ENCODE assay signal across 8 cellular contexts in the genomic region with DNA sequence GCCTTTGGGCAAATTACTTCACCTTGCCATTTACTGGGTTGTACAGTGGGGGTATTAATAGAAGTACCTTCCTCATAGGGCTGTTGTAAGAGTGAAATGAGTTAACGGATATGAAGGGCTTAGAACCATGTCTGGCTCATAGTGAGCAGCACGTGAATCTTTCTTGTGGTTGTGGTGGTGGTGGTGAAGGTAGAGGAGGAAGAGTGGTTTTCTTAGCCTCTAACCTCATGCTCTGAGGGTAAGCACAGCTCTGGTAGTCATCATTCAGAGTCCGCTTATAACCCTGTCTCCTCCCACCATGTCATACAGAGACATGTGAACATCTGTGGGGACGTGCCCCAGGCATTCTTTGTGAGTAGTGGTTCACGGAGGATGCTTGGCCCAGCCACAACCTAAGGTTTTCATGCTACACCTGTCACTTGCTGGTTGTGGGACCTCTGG. TPM values are rescaled to one million over a fixed set of nuclear protein-coding genes. Genes with fewer than 3 reads are reported as not detected.
DNase-seq lines count a peak whose midpoint lies in the region; ATAC-seq and TF ChIP-seq lines count a peak whose summit lies in the region.

No MANE protein-coding gene starts in this region.

- H3K36me3 ChIP-seq in SJCRH30: no peaks in the 10 kb centered on the region; the same call in 1 of the 2 replicates
- H3K36me3 ChIP-seq in left ventricle myocardium inferior: no peaks in the 10 kb centered on the region

- ATAC-seq in GM18499 (IDR thresholded peaks at IDR 0.05; ENCODE audit: insufficient read depth, unreplicated experiment) (peak; percentile 87), HG02610 (IDR thresholded peaks at IDR 0.05; ENCODE audit: unreplicated experiment) (peak; percentile 98)

- no peak overlapping the region for H3K27ac Mint-ChIP-seq in chondrocyte (ENCODE audit: unreplicated experiment)

- intact Hi-C loops in left ventricle myocardium inferior (cut with micrococcal nuclease): no loop called here

- peaks cover 48% of the 10 kb centered on the region for H3K4me1 Mint-ChIP-seq in chondrocyte (ENCODE audit: low read depth)

- H3K4me1 ChIP-seq in SJCRH30: peaks cover under 1% of the 10 kb centered on the region; the same call in 1 of the 2 replicates
- peaks cover 81% of the 10 kb centered on the region for H3K4me1 ChIP-seq in left ventricle myocardium inferior

- H3K4me3 ChIP-seq in SJCRH30: no peak overlapping the region
- H3K4me3 ChIP-seq in left ventricle myocardium inferior: no peak overlapping the region

- H3K27ac ChIP-seq in SJCRH30: no peak overlapping the region
- no peak overlapping the region for H3K27ac ChIP-seq in left ventricle myocardium inferior (replicated peaks)

- H3K9me3 ChIP-seq in SJCRH30 (replicated peaks): no peaks in the 10 kb centered on the region
- H3K9me3 ChIP-seq in left ventricle myocardium inferior (replicated peaks): no peaks in the 10 kb centered on the region

- DNase-seq in SJCRH30 (peak; percentile 18 to 47), glomerular visceral epithelial cell (ENCODE audit: extremely low spot score) (peak; percentile 86), left ventricle myocardium inferior (no peak), chondrocyte (ENCODE audit: low spot score) (no peak), hypothalamus (lab: John Stamatoyannopoulos, UW) (no peak), HEK293T (ENCODE audit: extremely low spot score) (no peak)

- CTCF ChIA-PET in HEK293T (lab: Yijun Ruan, JAX): no interaction called here

- H3K36me3 Mint-ChIP-seq in chondrocyte (ENCODE audit: low read depth): no peaks in the 10 kb centered on the region

- POLR2A ChIA-PET in HEK293T (lab: Yijun Ruan, JAX): interaction anchor here (0.6 kb wide), 1 partner anchor 19 kb away, joined by 5 read pairs; no protein-coding TSS in a partner anchor

- TF ChIP-seq CTCF in left ventricle myocardium inferior (IDR thresholded peaks at IDR 0.05; ENCODE audit: borderline replicate concordance) (no peak), chondrocyte (IDR thresholded peaks at IDR 0.05) (no peak)

- no peak overlapping the region for H3K4me3 Mint-ChIP-seq in chondrocyte (ENCODE audit: unreplicated experiment)

- no peaks in the 10 kb centered on the region for H3K27me3 Mint-ChIP-seq in chondrocyte (ENCODE audit: low read depth)

- H3K9me3 Mint-ChIP-seq in chondrocyte (ENCODE audit: low read depth): no peaks in the 10 kb centered on the region

- H3K27me3 ChIP-seq in SJCRH30 (no peaks in the 10 kb centered on the region), left ventricle myocardium inferior (ENCODE audit: low read depth) (no peaks in the 10 kb centered on the region)

TF ChIP-seq in HEK293T, 16 proteins besides CTCF, POLR2A, EP300 and RAD21:
- TF ChIP-seq, protein P1, sequence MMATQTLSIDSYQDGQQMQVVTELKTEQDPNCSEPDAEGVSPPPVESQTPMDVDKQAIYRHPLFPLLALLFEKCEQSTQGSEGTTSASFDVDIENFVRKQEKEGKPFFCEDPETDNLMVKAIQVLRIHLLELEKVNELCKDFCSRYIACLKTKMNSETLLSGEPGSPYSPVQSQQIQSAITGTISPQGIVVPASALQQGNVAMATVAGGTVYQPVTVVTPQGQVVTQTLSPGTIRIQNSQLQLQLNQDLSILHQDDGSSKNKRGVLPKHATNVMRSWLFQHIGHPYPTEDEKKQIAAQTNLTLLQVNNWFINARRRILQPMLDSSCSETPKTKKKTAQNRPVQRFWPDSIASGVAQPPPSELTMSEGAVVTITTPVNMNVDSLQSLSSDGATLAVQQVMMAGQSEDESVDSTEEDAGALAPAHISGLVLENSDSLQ (IDR thresholded peaks at IDR 0.05): no peak
- no peak for TF ChIP-seq SP1 (IDR thresholded peaks at IDR 0.05)
- TF ChIP-seq ARNT (IDR thresholded peaks at IDR 0.05): no peak
- TF ChIP-seq TARDBP (IDR thresholded peaks at IDR 0.05): no peak
- no peak for TF ChIP-seq L3MBTL2 (conservative IDR thresholded peaks at IDR 0.05)
- no peak for TF ChIP-seq BHLHE40 (IDR thresholded peaks at IDR 0.05; ENCODE audit: borderline replicate concordance)
- TF ChIP-seq CTBP1 (IDR thresholded peaks at IDR 0.05; ENCODE audit: borderline replicate concordance): no peak
- no peak for TF ChIP-seq FOXM1 (IDR thresholded peaks at IDR 0.05; ENCODE audit: borderline replicate concordance)
- no peak for TF ChIP-seq FOXK2 (IDR thresholded peaks at IDR 0.05)
- no peak for TF ChIP-seq NFRKB (IDR thresholded peaks at IDR 0.05)
- no peak for TF ChIP-seq FOXA1 (IDR thresholded peaks at IDR 0.05)
- no peak for TF ChIP-seq HDGF (IDR thresholded peaks at IDR 0.05; ENCODE audit: borderline replicate concordance)
- no peak for TF ChIP-seq ELF4 (IDR thresholded peaks at IDR 0.05)
- TF ChIP-seq ZNF384 (IDR thresholded peaks at IDR 0.05): no peak
- TF ChIP-seq LEF1 (IDR thresholded peaks at IDR 0.05; ENCODE audit: borderline replicate concordance): no peak
- TF ChIP-seq SUZ12 (IDR thresholded peaks at IDR 0.05): no peak

RNA-seq across cellular contexts. Expression of a gene that starts 43.6 kb away (rescaled TPM):
- total RNA-seq in SJCRH30 (2014; rRNA removed; shearing (Covaris generic)): 80.2 and 84.4 TPM in 2 replicates
- total RNA-seq in left ventricle myocardium inferior: 121 TPM
- 128 to 137 TPM (median 135 TPM) in 3 replicates for total RNA-seq in chondrocyte

Comparison
In these comparisons a context has a peak if more than half of its experiments do, and no peak if none do; other contexts are left out.
1. DNase-seq: peak in SJCRH30 (2 of 2) and glomerular visceral epithelial cell (single experiment); none in left ventricle myocardium inferior (single experiment), chondrocyte (single experiment), hypothalamus (0 of 51) and HEK293T (single experiment).